In the genomic region with DNA sequence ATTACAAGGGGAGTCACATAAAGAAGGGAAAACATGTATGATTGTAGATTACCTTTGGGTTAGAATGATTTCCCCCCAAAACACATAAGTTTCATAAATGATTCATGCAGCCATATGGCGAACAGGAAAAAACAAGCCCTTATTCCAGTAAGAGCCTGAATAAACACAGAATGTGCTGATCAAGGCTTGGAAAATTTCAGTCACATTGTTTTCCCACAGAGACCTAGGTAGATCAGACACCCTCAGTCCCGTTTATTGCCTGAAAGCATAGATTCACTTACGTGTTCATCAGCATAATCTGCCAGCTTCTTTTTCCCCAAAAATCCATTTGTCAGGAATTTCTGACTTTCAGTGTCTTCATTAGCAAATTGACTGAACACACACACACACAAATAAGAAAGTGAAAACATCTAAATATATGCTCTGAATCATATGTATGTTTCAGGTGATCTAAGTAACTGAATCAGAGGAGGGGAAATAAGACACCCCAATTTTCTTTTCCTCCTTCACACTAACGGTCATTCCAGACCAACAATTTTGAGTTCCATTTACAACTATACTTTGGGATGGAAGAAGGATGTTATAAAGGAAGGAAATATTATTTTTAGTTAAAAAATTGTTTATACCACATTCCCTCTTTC, we compare ENCODE assay signal across 1 cellular context.
TF ChIP-seq lines count a peak whose summit lies in the region.

No MANE protein-coding gene starts in this region.

TF ChIP-seq in IMR-90, 13 proteins besides CTCF, POLR2A, EP300 and RAD21 (continued from another document):
- no peak for TF ChIP-seq RFX5 (IDR thresholded peaks at IDR 0.05; ENCODE audit: low read depth, low read length)
- TF ChIP-seq RCOR1 (IDR thresholded peaks at IDR 0.05; ENCODE audit: insufficient replicate concordance, low read length) = no peak
- TF ChIP-seq FOS (IDR thresholded peaks at IDR 0.05; ENCODE audit: low read depth, low read length) = no peak
- no peak for TF ChIP-seq CEBPB (IDR thresholded peaks at IDR 0.05; ENCODE audit: low read depth, low read length)
- TF ChIP-seq USF2 (IDR thresholded peaks at IDR 0.05; ENCODE audit: low read depth, low read length) = no peak
- TF ChIP-seq MXI1 (IDR thresholded peaks at IDR 0.05; ENCODE audit: borderline replicate concordance, low read depth, low read length) = no peak
- TF ChIP-seq MAZ (IDR thresholded peaks at IDR 0.05; ENCODE audit: borderline replicate concordance, low read depth, low read length) = no peak
- no peak for TF ChIP-seq BHLHE40 (IDR thresholded peaks at IDR 0.05; ENCODE audit: low read depth, low read length)
- TF ChIP-seq CHD1 (IDR thresholded peaks at IDR 0.05; ENCODE audit: low read depth, low read length) = no peak
- no peak for TF ChIP-seq MAFK (IDR thresholded peaks at IDR 0.05; ENCODE audit: low read depth, low read length)
- TF ChIP-seq, protein P1, sequence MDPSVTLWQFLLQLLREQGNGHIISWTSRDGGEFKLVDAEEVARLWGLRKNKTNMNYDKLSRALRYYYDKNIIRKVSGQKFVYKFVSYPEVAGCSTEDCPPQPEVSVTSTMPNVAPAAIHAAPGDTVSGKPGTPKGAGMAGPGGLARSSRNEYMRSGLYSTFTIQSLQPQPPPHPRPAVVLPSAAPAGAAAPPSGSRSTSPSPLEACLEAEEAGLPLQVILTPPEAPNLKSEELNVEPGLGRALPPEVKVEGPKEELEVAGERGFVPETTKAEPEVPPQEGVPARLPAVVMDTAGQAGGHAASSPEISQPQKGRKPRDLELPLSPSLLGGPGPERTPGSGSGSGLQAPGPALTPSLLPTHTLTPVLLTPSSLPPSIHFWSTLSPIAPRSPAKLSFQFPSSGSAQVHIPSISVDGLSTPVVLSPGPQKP (IDR thresholded peaks at IDR 0.05; ENCODE audit: borderline replicate concordance, low read depth, low read length) = no peak
TF ChIP-seq in IMR-90: peak in this region for 0.
